ENCODE assay signal across 14 cellular contexts in the genomic region with DNA sequence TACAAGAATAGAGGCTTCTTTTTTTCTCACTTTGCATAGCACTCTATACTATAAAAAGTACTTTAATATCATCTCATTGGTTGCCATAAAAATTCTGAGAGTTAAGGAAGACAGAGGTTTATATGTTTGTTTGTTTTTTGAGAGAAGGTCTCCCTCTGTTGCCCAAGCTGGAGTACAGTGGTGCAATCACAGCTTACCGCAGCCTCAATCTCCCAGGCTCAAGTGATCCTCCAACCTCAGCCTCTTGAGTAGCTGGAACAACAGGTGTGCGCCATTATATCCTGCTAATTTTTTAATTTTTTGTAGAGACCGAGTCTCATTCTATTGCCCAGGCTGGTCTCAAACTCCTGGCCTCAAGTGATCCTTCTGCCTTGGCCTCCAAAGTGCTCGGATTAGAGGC.
DNase-seq lines count a peak whose midpoint lies in the region; ATAC-seq and TF ChIP-seq lines count a peak whose summit lies in the region.
"Had no signal": no experiment of that assay in that cellular context is flagged by ENCODE, and none has a peak within 500 bp of the region (broad histone marks: within the 10 kb centered on the region; RNA-seq: fewer than 3 reads in every experiment).

No MANE protein-coding gene starts in this region.

- no peak for DNase-seq in activated CD8-positive, alpha-beta T cell treated with anti-CD3 and anti-CD28 coated beads for 36 hours
- no peak for DNase-seq in activated CD8-positive, alpha-beta T cell treated with anti-CD3 and anti-CD28 coated beads, Interleukin-2, amount 10 ng/mL, durations not matched to agents 7 days and 5 days
- DNase-seq in HCT116 (ENCODE audit: low read depth, low spot score) = no peak
- no peak for DNase-seq in Panc1 (ENCODE audit: low read depth, low spot score)
- DNase-seq in sigmoid colon = no peak
- no peak for DNase-seq in hepatocyte (ENCODE audit: low spot score)
- DNase-seq: C1 segment of cervical spinal cord, DMS79 treated with DMSO at 0.1 percent for 48 hours, KBM-7, NCI-H1436, NCI-H2029, SJCRH30 had no signal

- H3K9ac ChIP-seq in HCT116 (ENCODE audit: low read length) = no peak overlapping the region

- 98% methylated on average over 4 of the region's 4 CpGs for WGBS in sigmoid colon, 2 donors
- 94% methylated on average over 4 of the region's 4 CpGs for WGBS in hepatocyte (ENCODE audit: low lambda C conversion rate, missing lambda C conversion rate)

- RAD21 ChIA-PET in HCT116 (lab: Charles Lee; ENCODE audit: low non-redundant PET in 1 of 2, low total read pairs in 2 of 2, uncharacterized antibody in 2 of 2, unreplicated experiment in 2 of 2) = no interaction called here

- BruUV-seq in HCT116 (replicated peaks; lab: Mats Ljungman, UMichigan) (no TSS peak), Panc1 (replicated peaks; lab: Mats Ljungman, UMichigan) (no TSS peak)

- no peak for ATAC-seq in activated CD8-positive, alpha-beta T cell treated with anti-CD3 and anti-CD28 coated beads for 36 hours
- ATAC-seq in activated CD8-positive, alpha-beta T cell treated with anti-CD3 and anti-CD28 coated beads, Interleukin-2, amount 10 ng/mL, durations not matched to agents 7 days and 5 days = no peak
- no peak for ATAC-seq in HCT116
- ATAC-seq in Panc1 = no peak
- no peak for ATAC-seq in HG03175 (IDR thresholded peaks at IDR 0.05; ENCODE audit: unreplicated experiment)
- ATAC-seq in GM21825 (IDR thresholded peaks at IDR 0.05; ENCODE audit: unreplicated experiment) = no peak

- in situ Hi-C loops in Panc1 (cut with HindIII; ENCODE audit: low pct_unique_long_range_greater_than_20kb, low sequenced_read_pairs) = no loop called here

- peak overlapping the region; percentile 13 for H3K27ac Mint-ChIP-seq in activated CD8-positive, alpha-beta T cell treated with anti-CD3 and anti-CD28 coated beads for 36 hours
- H3K27ac Mint-ChIP-seq in activated CD8-positive, alpha-beta T cell treated with anti-CD3 and anti-CD28 coated beads, Interleukin-2, amount 10 ng/mL, durations not matched to agents 7 days and 5 days = no peak overlapping the region

- peaks cover 23% of the 10 kb centered on the region for H3K36me3 Mint-ChIP-seq in activated CD8-positive, alpha-beta T cell treated with anti-CD3 and anti-CD28 coated beads for 36 hours (ENCODE audit: low read depth)
- peaks cover 33% of the 10 kb centered on the region for H3K36me3 Mint-ChIP-seq in activated CD8-positive, alpha-beta T cell treated with anti-CD3 and anti-CD28 coated beads, Interleukin-2, amount 10 ng/mL, durations not matched to agents 7 days and 5 days (ENCODE audit: low read depth)

- peak; percentile 46 for TF ChIP-seq RAD21 in HCT116 (IDR thresholded peaks at IDR 0.05; ENCODE audit: low read depth)

- H4K20me1 ChIP-seq in HCT116 (ENCODE audit: insufficient read depth) (no peaks in the 10 kb centered on the region), hepatocyte (ENCODE audit: insufficient read depth, poor library complexity, severe bottlenecking) (no peaks in the 10 kb centered on the region)

- no peak overlapping the region for H2AFZ ChIP-seq in HCT116 (ENCODE audit: low read depth, low read length, poor library complexity, severe bottlenecking)
- no peak overlapping the region for H2AFZ ChIP-seq in hepatocyte

- H3K4me3 ChIP-seq in HCT116 (replicated peaks in 1 of 2; ENCODE audit: low read depth in 1 of 2, low read length in 2 of 2) (no peak overlapping the region), Panc1 (ENCODE audit: low read depth in 2 of 2, low read length in 2 of 2) (no peak overlapping the region), sigmoid colon (no peak overlapping the region), hepatocyte (no peak overlapping the region)
- H3K4me3 ChIP-seq: SJCRH30 had no signal

- H3K9me3 ChIP-seq in HCT116 (ENCODE audit: control insufficient read depth in 1 of 2, insufficient read depth in 1 of 2, low read depth in 1 of 2, low read length in 2 of 2) (no peaks in the 10 kb centered on the region), Panc1 (ENCODE audit: control insufficient read depth, insufficient read depth, low read depth, low read length) (no peaks in the 10 kb centered on the region), sigmoid colon (no peaks in the 10 kb centered on the region), hepatocyte (ENCODE audit: low read depth) (no peaks in the 10 kb centered on the region)
- H3K9me3 ChIP-seq: SJCRH30 had no signal

- H3K27me3 ChIP-seq in HCT116 (ENCODE audit: insufficient read depth, low read length) (no peaks in the 10 kb centered on the region), Panc1 (ENCODE audit: control insufficient read depth, insufficient read depth, low read length) (no peaks in the 10 kb centered on the region), sigmoid colon (no peaks in the 10 kb centered on the region), hepatocyte (no peaks in the 10 kb centered on the region)
- H3K27me3 ChIP-seq: SJCRH30 had no signal

- TF ChIP-seq EP300 in sigmoid colon (IDR thresholded peaks at IDR 0.05) = no peak

- TF ChIP-seq CTCF in activated CD8-positive, alpha-beta T cell treated with anti-CD3 and anti-CD28 coated beads for 36 hours (IDR thresholded peaks at IDR 0.05) = no peak
- TF ChIP-seq CTCF in HCT116 (IDR thresholded peaks at IDR 0.05 in 2 of 3, conservative IDR thresholded peaks at IDR 0.05 in 1 of 3; ENCODE audit: borderline replicate concordance in 1 of 3, insufficient read depth in 1 of 3, low read depth in 2 of 3, low read length in 2 of 3) = 0 out of 6 replicates have a peak, but pooled peaks of 1 of the 3 experiments have one; percentile 13
- TF ChIP-seq CTCF in Panc1 (IDR thresholded peaks at IDR 0.05) = peak; percentile 12; the same call in 1 of the 2 replicates
- TF ChIP-seq CTCF in sigmoid colon (IDR thresholded peaks at IDR 0.05) = no peak
- no peak for TF ChIP-seq CTCF in hepatocyte (IDR thresholded peaks at IDR 0.05; ENCODE audit: poor library complexity)

- intact Hi-C loops in activated CD8-positive, alpha-beta T cell treated with anti-CD3 and anti-CD28 coated beads for 36 hours (cut with micrococcal nuclease) = loop anchor here (5.0 to 10.0 kb wide), 2 partner anchors 33 to 659 kb away; partner anchors contain the start of gene BCL6
- intact Hi-C loops in HCT116 (cut with micrococcal nuclease) (no loop called here), Panc1 (cut with micrococcal nuclease; ENCODE audit: unreplicated experiment) (loop anchor here (10.0 kb wide), 1 partner anchor 659 kb away; the partner anchor contains the start of gene BCL6), sigmoid colon (cut with DNase I) (no loop called here)

- H3K9me3 Mint-ChIP-seq in activated CD8-positive, alpha-beta T cell treated with anti-CD3 and anti-CD28 coated beads for 36 hours = peaks cover 10% of the 10 kb centered on the region
- H3K9me3 Mint-ChIP-seq in activated CD8-positive, alpha-beta T cell treated with anti-CD3 and anti-CD28 coated beads, Interleukin-2, amount 10 ng/mL, durations not matched to agents 7 days and 5 days (ENCODE audit: insufficient read depth) = peaks cover 5% of the 10 kb centered on the region

- no peak overlapping the region for H3K4me3 Mint-ChIP-seq in activated CD8-positive, alpha-beta T cell treated with anti-CD3 and anti-CD28 coated beads for 36 hours
- no peak overlapping the region for H3K4me3 Mint-ChIP-seq in activated CD8-positive, alpha-beta T cell treated with anti-CD3 and anti-CD28 coated beads, Interleukin-2, amount 10 ng/mL, durations not matched to agents 7 days and 5 days

- no peaks in the 10 kb centered on the region for H3K27me3 Mint-ChIP-seq in activated CD8-positive, alpha-beta T cell treated with anti-CD3 and anti-CD28 coated beads for 36 hours
- H3K27me3 Mint-ChIP-seq in activated CD8-positive, alpha-beta T cell treated with anti-CD3 and anti-CD28 coated beads, Interleukin-2, amount 10 ng/mL, durations not matched to agents 7 days and 5 days (ENCODE audit: low read depth) = no peaks in the 10 kb centered on the region

- peaks cover 6% of the 10 kb centered on the region; the same call in 1 of the 2 replicates for H3K79me2 ChIP-seq in HCT116 (ENCODE audit: insufficient read depth, low read length)
- peaks cover 55% of the 10 kb centered on the region for H3K79me2 ChIP-seq in hepatocyte

- peaks cover 44% of the 10 kb centered on the region for H3K4me1 Mint-ChIP-seq in activated CD8-positive, alpha-beta T cell treated with anti-CD3 and anti-CD28 coated beads for 36 hours (ENCODE audit: low read depth)
- peaks cover 45% of the 10 kb centered on the region for H3K4me1 Mint-ChIP-seq in activated CD8-positive, alpha-beta T cell treated with anti-CD3 and anti-CD28 coated beads, Interleukin-2, amount 10 ng/mL, durations not matched to agents 7 days and 5 days (ENCODE audit: low read depth)

- H3K9me2 ChIP-seq in HCT116 (ENCODE audit: insufficient read depth) = no peaks in the 10 kb centered on the region
- H3K9me2 ChIP-seq in hepatocyte (replicated peaks; ENCODE audit: insufficient read depth) = no peaks in the 10 kb centered on the region

- H3K4me1 ChIP-seq in HCT116 (ENCODE audit: control insufficient read depth in 1 of 2, insufficient read depth in 2 of 2, low read length in 2 of 2) (no peaks in the 10 kb centered on the region), Panc1 (ENCODE audit: control insufficient read depth, insufficient read depth, low read length) (no peaks in the 10 kb centered on the region), sigmoid colon (peaks cover 0 to 81% (median 45%) of the 10 kb centered on the region in 4 donors), hepatocyte (ENCODE audit: insufficient read depth) (peaks cover 9% of the 10 kb centered on the region)
- H3K4me1 ChIP-seq: SJCRH30 had no signal

- H3K4me2 ChIP-seq in HCT116 (ENCODE audit: low read length) = no peak overlapping the region
- no peak overlapping the region for H3K4me2 ChIP-seq in hepatocyte

- POLR2A ChIA-PET in activated CD8-positive, alpha-beta T cell treated with anti-CD3 and anti-CD28 coated beads for 36 hours (lab: Charles Lee) = no interaction called here
- POLR2A ChIA-PET in activated CD8-positive, alpha-beta T cell treated with anti-CD3 and anti-CD28 coated beads, Interleukin-2, amount 10 ng/mL, durations not matched to agents 7 days and 5 days (lab: Charles Lee) = no interaction called here
- POLR2A ChIA-PET in HCT116 (lab: Charles Lee) = no interaction called here
- POLR2A ChIA-PET in Panc1 (lab: Charles Lee) = no interaction called here

- H3K27ac ChIP-seq in HCT116 (ENCODE audit: low read depth, low read length) (no peak overlapping the region), Panc1 (ENCODE audit: low read length) (no peak overlapping the region), sigmoid colon (peak overlapping the region in 3 of 4 donors; percentile 22 to 42 (median 40)), hepatocyte (no peak overlapping the region)
- H3K27ac ChIP-seq: SJCRH30 had no signal

- TF ChIP-seq POLR2A in HCT116 (IDR thresholded peaks at IDR 0.05; ENCODE audit: borderline replicate concordance, extremely low read depth, insufficient read depth, insufficient read length) (no peak), sigmoid colon (IDR thresholded peaks at IDR 0.05) (no peak)

- H3K36me3 ChIP-seq in HCT116 (ENCODE audit: control insufficient read depth in 1 of 2, insufficient read depth in 2 of 2, low read length in 2 of 2) = no peaks in the 10 kb centered on the region
- H3K36me3 ChIP-seq in Panc1 (ENCODE audit: control insufficient read depth, insufficient read depth, low read length) = no peaks in the 10 kb centered on the region
- H3K36me3 ChIP-seq in sigmoid colon = peaks cover 0 to 21% (median 7%) of the 10 kb centered on the region in 4 donors
- no peaks in the 10 kb centered on the region for H3K36me3 ChIP-seq in hepatocyte (replicated peaks; ENCODE audit: insufficient read depth, low read depth)
- H3K36me3 ChIP-seq: SJCRH30 had no signal

- CTCF ChIA-PET in activated CD8-positive, alpha-beta T cell treated with anti-CD3 and anti-CD28 coated beads for 36 hours (lab: Charles Lee) = no interaction called here
- CTCF ChIA-PET in activated CD8-positive, alpha-beta T cell treated with anti-CD3 and anti-CD28 coated beads, Interleukin-2, amount 10 ng/mL, durations not matched to agents 7 days and 5 days (lab: Charles Lee) = interaction anchor here (0.7 to 1.8 kb wide), 5 partner anchors 13 to 663 kb away, joined by 3 to 6 read pairs (median 4); no protein-coding TSS in a partner anchor
- CTCF ChIA-PET in HCT116 (lab: Charles Lee) = interaction anchor here (1.1 kb wide), 1 partner anchor 657 kb away, joined by 3 read pairs; no protein-coding TSS in a partner anchor
- CTCF ChIA-PET in Panc1 (lab: Charles Lee) = no interaction called here

Comparison
In these comparisons a context has a peak if more than half of its experiments do, and no peak if none do; other contexts are left out.
1. CTCF ChIA-PET loops: an anchor here in activated CD8-positive, alpha-beta T cell treated with anti-CD3 and anti-CD28 coated beads, Interleukin-2, amount 10 ng/mL, durations not matched to agents 7 days and 5 days (0.7 to 1.8 kb wide) and HCT116 (1.1 kb wide); none called in activated CD8-positive, alpha-beta T cell treated with anti-CD3 and anti-CD28 coated beads for 36 hours and Panc1.
2. H3K27ac ChIP-seq: peak in sigmoid colon (3 of 4); none in HCT116 (single experiment), Panc1 (single experiment) and hepatocyte (single experiment).
3. intact Hi-C loops: an anchor here in activated CD8-positive, alpha-beta T cell treated with anti-CD3 and anti-CD28 coated beads for 36 hours (5.0 to 10.0 kb wide) and Panc1 (10.0 kb wide); none called in HCT116 and sigmoid colon.